21 cellular contexts compared by ENCODE assay signal in the genomic region with DNA sequence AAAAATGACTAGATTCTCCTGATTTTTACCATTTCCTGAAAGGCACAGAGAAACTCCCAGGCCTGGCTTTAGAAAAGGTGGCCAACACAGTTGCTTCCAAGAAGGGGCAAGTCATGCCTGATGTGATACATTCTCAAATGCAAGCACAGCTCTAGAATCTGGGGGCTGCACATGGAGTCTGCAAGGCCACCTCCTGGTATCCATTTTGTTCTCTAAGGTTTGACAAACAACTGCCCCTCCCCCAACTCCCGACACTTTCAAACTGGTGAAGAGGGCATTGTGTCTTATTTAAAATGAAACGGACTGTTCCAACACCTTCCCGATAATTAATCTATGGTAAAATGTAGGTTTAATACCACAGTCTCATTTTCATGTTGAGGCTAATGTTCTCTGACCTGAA.
DNase-seq lines count a peak whose midpoint lies in the region; ATAC-seq, FAIRE-seq and TF ChIP-seq lines count a peak whose summit lies in the region.
"Had no signal": no experiment of that assay in that cellular context is flagged by ENCODE, and none has a peak within 500 bp of the region (broad histone marks: within the 10 kb centered on the region; RNA-seq: fewer than 3 reads in every experiment).

No MANE protein-coding gene starts in this region.

- dilution Hi-C loops in mammary epithelial cell (cut with HindIII; ENCODE audit: low sequenced_read_pairs), result no loop called here

- H2AK5ac ChIP-seq in H1 (ENCODE audit: low read depth, low read length), result no peak overlapping the region

- H3K27ac ChIP-seq in HepG2 (ENCODE audit: extremely low read length, insufficient read depth, low read length) (no peak overlapping the region), right lobe of liver (no peak overlapping the region), H1 (ENCODE audit: low read depth, low read length) (no peak overlapping the region), mammary epithelial cell (ENCODE audit: insufficient read depth, low read depth, low read length) (no peak overlapping the region)
- H3K27ac ChIP-seq: HL-60, PC-9, SJCRH30 had no signal

- H2BK12ac ChIP-seq in H1 (ENCODE audit: low read depth, low read length), result no peak overlapping the region; the same call in 1 of the 2 replicates

- H3K79me2 ChIP-seq in HepG2 (ENCODE audit: insufficient read depth, low read length) (no peaks in the 10 kb centered on the region), H1 (ENCODE audit: control insufficient read depth in 1 of 2, insufficient read depth in 2 of 2, low read length in 2 of 2) (no peaks in the 10 kb centered on the region), mammary epithelial cell (ENCODE audit: insufficient read depth, low read length) (no peaks in the 10 kb centered on the region)

- H3K4me2 ChIP-seq in HepG2 (ENCODE audit: low read depth, low read length), result 0 out of 2 replicates have a peak overlapping the region, but pooled peaks have one; percentile 15
- no peak overlapping the region for H3K4me2 ChIP-seq in H1 (ENCODE audit: insufficient read depth in 1 of 2, low read depth in 2 of 2, low read length in 2 of 2)
- H3K4me2 ChIP-seq in mammary epithelial cell (ENCODE audit: insufficient read depth, low read depth, low read length), result no peak overlapping the region
- H3K4me2 ChIP-seq: PC-9 had no signal

- FAIRE-seq in HepG2 (lab: Jason Lieb, UNC) (no peak), H1 (lab: Jason Lieb, UNC) (peak; percentile 71)

- POLR2A ChIA-PET in HepG2 (lab: Yijun Ruan, JAX) (no interaction called here), H1 (lab: Charles Lee; ENCODE audit: partially characterized antibody) (no interaction called here)

- DNase-seq in HepG2 (ENCODE audit: low spot score) (no peak), right lobe of liver (no peak), H1 (ENCODE audit: low read depth in 1 of 2, low spot score in 2 of 2) (peak in 1 of 2 experiments; percentile 49), left kidney (ENCODE audit: low read depth, low spot score) (peak; percentile 24), amniotic stem cell (lab: John Stamatoyannopoulos, UW) (no peak), midbrain (lab: John Stamatoyannopoulos, UW) (no peak), mammary epithelial cell (no peak)
- no peak for DNase-seq in activated naive CD4-positive, alpha-beta T cell (lab: John Stamatoyannopoulos, UW)
- DNase-seq: 8988T, DMS79, IMR-90, Karpas-422, NCI-H1092 treated with DMSO at 0.1 percent for 48 hours, NCI-H146, NCI-H2081, NCI-H510A treated with DMSO at 0.1 percent for 48 hours, NCI-H774, PC-9, SJCRH30 had no signal

- 47% methylated on average over 3 of the region's 3 CpGs for WGBS in HepG2 (ENCODE audit: low lambda C conversion rate)
- 79% methylated on average over 3 of the region's 3 CpGs for WGBS in right lobe of liver (ENCODE audit: insufficient coverage, low coverage, low lambda C conversion rate, missing lambda C conversion rate)
- WGBS in H1 (ENCODE audit: extremely low coverage in 1 of 2, insufficient coverage in 1 of 2, insufficient read length in 1 of 2, insufficient replicate concordance in 2 of 2, low coverage in 1 of 2, low lambda C conversion rate in 2 of 2, missing lambda C conversion rate in 1 of 2), 2 experiments, result 77% methylated on average over 3 of the region's 3 CpGs; no CpG with 5 or more reads in 1 of the 2 experiments
- 64% methylated on average over 3 of the region's 3 CpGs for WGBS in mammary epithelial cell (ENCODE audit: low coverage, missing lambda C conversion rate)

- TF ChIP-seq RAD21 in HepG2 (CRISPR knock-in tag; IDR thresholded peaks at IDR 0.05), result no peak
- no peak for TF ChIP-seq RAD21 in H1 (IDR thresholded peaks at IDR 0.05 in 1 of 2, conservative IDR thresholded peaks at IDR 0.05 in 1 of 2; ENCODE audit: low read depth in 2 of 2, low read length in 2 of 2)

- no peaks in the 10 kb centered on the region for H3K9me3 ChIP-seq in HepG2 (ENCODE audit: low read length)
- H3K9me3 ChIP-seq in right lobe of liver, result no peaks in the 10 kb centered on the region
- H3K9me3 ChIP-seq in H1 (ENCODE audit: insufficient read depth in 2 of 2, low read depth in 1 of 2, low read length in 1 of 2), result no peaks in the 10 kb centered on the region
- H3K9me3 ChIP-seq in mammary epithelial cell (replicated peaks; ENCODE audit: insufficient read depth, low read length), result no peaks in the 10 kb centered on the region
- H3K9me3 ChIP-seq: HAP-1, SJCRH30 had no signal

- no peaks in the 10 kb centered on the region for H3K79me1 ChIP-seq in H1 (ENCODE audit: low read depth, low read length)

- peaks cover under 1% of the 10 kb centered on the region; the same call in 1 of the 2 replicates for H3K23me2 ChIP-seq in H1 (ENCODE audit: low read depth, low read length)

- CTCF ChIA-PET in HepG2 (lab: Yijun Ruan, JAX; ENCODE audit: low intra/inter-chr PET ratio, low total read pairs) (no interaction called here), H1 (lab: Charles Lee; ENCODE audit: partially characterized antibody) (no interaction called here), mammary epithelial cell (lab: Charles Lee; ENCODE audit: low non-redundant PET) (no interaction called here)

- H3K56ac ChIP-seq in H1 (replicated peaks; ENCODE audit: insufficient read length, low read depth, low read length), result no peak overlapping the region

- no peak overlapping the region for H2BK20ac ChIP-seq in H1 (ENCODE audit: low read length)

- no peak overlapping the region for H3K4ac ChIP-seq in H1 (replicated peaks; ENCODE audit: insufficient read length, low read depth, low read length)

- H4K8ac ChIP-seq in H1 (ENCODE audit: extremely low read depth, insufficient read depth, low read length), result no peak overlapping the region

- intact Hi-C loops in HepG2 (cut with micrococcal nuclease; ENCODE audit: unreplicated experiment), result no loop called here
- intact Hi-C loops in right lobe of liver (cut with DNase I), result no loop called here
- intact Hi-C loops in mammary epithelial cell (cut with micrococcal nuclease), result no loop called here

- no peak overlapping the region for H3K9ac ChIP-seq in HepG2 (ENCODE audit: insufficient read depth, low read depth, low read length)
- no peak overlapping the region for H3K9ac ChIP-seq in H1 (replicated peaks in 1 of 4; ENCODE audit: extremely low read depth in 1 of 4, low read depth in 3 of 4, low read length in 3 of 4)
- no peak overlapping the region for H3K9ac ChIP-seq in mammary epithelial cell (ENCODE audit: insufficient read depth, low read length)

- no peaks in the 10 kb centered on the region for H3K27me3 ChIP-seq in HepG2 (ENCODE audit: control insufficient read depth in 1 of 2, insufficient read depth in 2 of 2, low read length in 2 of 2)
- no peaks in the 10 kb centered on the region for H3K27me3 ChIP-seq in right lobe of liver
- no peaks in the 10 kb centered on the region for H3K27me3 ChIP-seq in H1 (replicated peaks in 1 of 4; ENCODE audit: control insufficient read depth in 3 of 4, extremely low read depth in 1 of 4, insufficient read depth in 3 of 4, low read length in 3 of 4)
- H3K27me3 ChIP-seq in mammary epithelial cell (ENCODE audit: insufficient read depth, low read length), result no peaks in the 10 kb centered on the region
- H3K27me3 ChIP-seq: SJCRH30 had no signal

- no peak overlapping the region for H3K4me3 ChIP-seq in HepG2 (replicated peaks in 1 of 3; ENCODE audit: insufficient read depth in 1 of 3, low read depth in 2 of 3, low read length in 3 of 3)
- H3K4me3 ChIP-seq in right lobe of liver, result no peak overlapping the region
- H3K4me3 ChIP-seq in H1 (ENCODE audit: extremely low read depth in 1 of 4, insufficient read depth in 2 of 4, low read depth in 3 of 4, low read length in 4 of 4), result no peak overlapping the region
- no peak overlapping the region for H3K4me3 ChIP-seq in mammary epithelial cell (replicated peaks in 1 of 3; ENCODE audit: insufficient read depth in 1 of 3, low read depth in 2 of 3, low read length in 3 of 3)
- H3K4me3 ChIP-seq: HAP-1, PC-9, SJCRH30 had no signal

- peak overlapping the region; percentile 57 for H4K5ac ChIP-seq in H1 (ENCODE audit: insufficient read length, low read depth, low read length)

- ATAC-seq in HepG2, result no peak
- ATAC-seq in right lobe of liver, result no peak

- H2BK5ac ChIP-seq in H1 (ENCODE audit: low read depth, low read length), result no peak overlapping the region

- in situ Hi-C loops in HepG2 (cut with HindIII; ENCODE audit: extremely low pct_ligation_motif_present, low pct_unique_long_range_greater_than_20kb), result no loop called here
- in situ Hi-C loops in mammary epithelial cell (cut with MboI; ENCODE audit: low sequenced_read_pairs in 2 of 2), result no loop called here

- H2BK120ac ChIP-seq in H1 (replicated peaks; ENCODE audit: low read depth, low read length), result no peak overlapping the region

- no peak overlapping the region for H3K14ac ChIP-seq in H1 (ENCODE audit: insufficient read length)

- no peak for TF ChIP-seq CTCF in HepG2 (CRISPR knock-in tag; IDR thresholded peaks at IDR 0.05)
- TF ChIP-seq CTCF in right lobe of liver (IDR thresholded peaks at IDR 0.05), result no peak
- TF ChIP-seq CTCF in H1 (IDR thresholded peaks at IDR 0.05; ENCODE audit: control extremely low read depth in 1 of 3, insufficient read depth in 1 of 3, low read depth in 1 of 3, low read length in 3 of 3), result no peak
- TF ChIP-seq CTCF in mammary epithelial cell (conservative IDR thresholded peaks at IDR 0.05 in 1 of 2, IDR thresholded peaks at IDR 0.05 in 1 of 2; ENCODE audit: extremely low read depth in 1 of 2, insufficient read depth in 1 of 2, low read depth in 1 of 2, low read length in 2 of 2), result no peak

- TF ChIP-seq EP300 in HepG2 (IDR thresholded peaks at IDR 0.05; ENCODE audit: low read depth in 2 of 2, low read length in 2 of 2) (no peak), HepG2 (CRISPR knock-in tag; IDR thresholded peaks at IDR 0.05; ENCODE audit: borderline replicate concordance) (no peak), H1 (IDR thresholded peaks at IDR 0.05; ENCODE audit: borderline replicate concordance in 1 of 2, low read depth in 2 of 2, low read length in 2 of 2) (no peak)

- H2AFZ ChIP-seq in HepG2 (ENCODE audit: low read length) (no peak overlapping the region), H1 (ENCODE audit: low read length) (peak overlapping the region; percentile 99), mammary epithelial cell (ENCODE audit: low read depth, low read length) (no peak overlapping the region)
- H2AFZ ChIP-seq: PC-9 had no signal

- H2BK15ac ChIP-seq in H1 (ENCODE audit: low read length), result no peak overlapping the region

- H3K18ac ChIP-seq in H1 (ENCODE audit: extremely low read depth, low read length), result peak overlapping the region; percentile 63; the same call in 1 of the 2 replicates

- H3K36me3 ChIP-seq in HepG2 (replicated peaks in 1 of 2; ENCODE audit: control insufficient read depth in 1 of 2, insufficient read depth in 2 of 2, low read length in 2 of 2) (no peaks in the 10 kb centered on the region), right lobe of liver (no peaks in the 10 kb centered on the region), H1 (ENCODE audit: control insufficient read depth in 2 of 4, insufficient read depth in 4 of 4, low read length in 3 of 4) (no peaks in the 10 kb centered on the region), mammary epithelial cell (ENCODE audit: insufficient read depth, low read length) (no peaks in the 10 kb centered on the region)
- H3K36me3 ChIP-seq: HAP-1, SJCRH30 had no signal

- no peak for TF ChIP-seq POLR2A in HepG2 (IDR thresholded peaks at IDR 0.05; ENCODE audit: insufficient read depth in 1 of 2, low read depth in 2 of 2, low read length in 2 of 2)
- TF ChIP-seq POLR2A in right lobe of liver (IDR thresholded peaks at IDR 0.05), result no peak
- no peak for TF ChIP-seq POLR2A in H1 (IDR thresholded peaks at IDR 0.05; ENCODE audit: control extremely low read depth in 1 of 2, low read depth in 2 of 2, low read length in 2 of 2)

- no peak overlapping the region for H3K23ac ChIP-seq in H1 (ENCODE audit: insufficient read length)

- H4K20me1 ChIP-seq in HepG2 (ENCODE audit: insufficient read depth, low read length) (no peaks in the 10 kb centered on the region), H1 (replicated peaks in 1 of 2; ENCODE audit: control insufficient read depth in 1 of 2, insufficient read depth in 2 of 2, low read length in 2 of 2) (no peaks in the 10 kb centered on the region), mammary epithelial cell (ENCODE audit: insufficient read depth, low read length) (no peaks in the 10 kb centered on the region)

- peaks cover 8% of the 10 kb centered on the region for H3K4me1 ChIP-seq in HepG2 (ENCODE audit: insufficient read depth, low read length)
- peaks cover 0 to 5% (median 2%) of the 10 kb centered on the region in 4 donors for H3K4me1 ChIP-seq in right lobe of liver
- peaks cover 0 to 3% (median 0%) of the 10 kb centered on the region in 4 experiments; a peak in 1 of 7 replicates for H3K4me1 ChIP-seq in H1 (replicated peaks in 1 of 4; ENCODE audit: control insufficient read depth in 3 of 4, insufficient read depth in 4 of 4, low read length in 3 of 4)
- no peaks in the 10 kb centered on the region for H3K4me1 ChIP-seq in mammary epithelial cell (ENCODE audit: insufficient read depth, low read length)
- H3K4me1 ChIP-seq: HAP-1 had no signal

- no TSS peak for BruUV-seq in HepG2 (replicated peaks; lab: Mats Ljungman, UMichigan)
- no TSS peak for BruUV-seq in mammary epithelial cell (replicated peaks; lab: Mats Ljungman, UMichigan)

- no peak overlapping the region for H4K91ac ChIP-seq in H1 (replicated peaks; ENCODE audit: insufficient read length, low read length)
